Comparison of ENCODE assay signal across 13 cellular contexts in the genomic region with DNA sequence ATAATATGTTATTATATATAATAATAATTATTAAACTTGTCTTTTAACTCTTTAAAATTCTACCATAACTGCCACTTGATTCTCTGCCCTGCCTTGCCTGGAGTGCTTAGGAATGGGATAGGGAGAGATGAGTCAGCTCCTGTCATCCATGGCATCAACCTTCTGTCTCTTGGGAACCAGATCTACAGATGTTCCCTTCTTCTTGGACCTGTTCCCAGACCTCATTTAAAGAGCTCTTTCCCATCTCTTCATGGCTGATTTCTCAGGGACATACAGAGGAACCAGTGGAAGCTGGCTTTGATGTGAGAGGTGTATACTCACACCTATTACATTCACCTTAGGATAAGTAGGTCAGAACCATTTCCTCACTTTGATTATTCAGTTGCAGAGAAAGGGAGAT.
DNase-seq lines count a peak whose midpoint lies in the region; ATAC-seq and FAIRE-seq lines count a peak whose summit lies in the region.
"Had no signal": no experiment of that assay in that cellular context is flagged by ENCODE, and none has a peak within 500 bp of the region (broad histone marks: within the 10 kb centered on the region; RNA-seq: fewer than 3 reads in every experiment).

No MANE protein-coding gene starts in this region.

- DNase-seq in DMS 273 treated with DMSO at 0.1 percent for 48 hours (lab: John Stamatoyannopoulos, UW) (peak; percentile 78), NCI-H1694 (lab: John Stamatoyannopoulos, UW) (peak; percentile 98), adipocyte (ENCODE audit: low read depth) (peak; percentile 65), kidney tubule cell (ENCODE audit: low spot score) (peak; percentile 90), GM19239 (ENCODE audit: insufficient read length, low spot score) (no peak), NCI-H2227 treated with DMSO at 0.1 percent for 48 hours (lab: John Stamatoyannopoulos, UW) (no peak)
- DNase-seq: activated effector memory CD4-positive, alpha-beta T cell treated with Interleukin-2 at 50 U/mL for 16 hours; effector CD4-positive, alpha-beta T cell; GF-D8 had no signal

- no peak overlapping the region for H3K4me3 ChIP-seq in adipocyte (ENCODE audit: low read length)

- FAIRE-seq in GM19239 (lab: Jason Lieb, UNC): no peak

- ATAC-seq in GM21529 (IDR thresholded peaks at IDR 0.05; ENCODE audit: unreplicated experiment) (no peak), HG02938 (IDR thresholded peaks at IDR 0.05; ENCODE audit: unreplicated experiment) (no peak)
- ATAC-seq: WTC11 had no signal

- H3K9me3 ChIP-seq in adipocyte (ENCODE audit: control insufficient read depth, low read length): no peaks in the 10 kb centered on the region

- H3K4me1 ChIP-seq in adipocyte (ENCODE audit: control insufficient read depth, insufficient read depth, low read length): peaks cover 23% of the 10 kb centered on the region
- H3K4me1 ChIP-seq: parathyroid adenoma had no signal

- peaks cover 20% of the 10 kb centered on the region for H3K36me3 ChIP-seq in adipocyte (ENCODE audit: control insufficient read depth, insufficient read depth, low read length, severe bottlenecking)

- H3K27me3 ChIP-seq in adipocyte (replicated peaks; ENCODE audit: control insufficient read depth, insufficient read depth, low read length): no peaks in the 10 kb centered on the region

- no peak overlapping the region for H3K9ac ChIP-seq in adipocyte (ENCODE audit: low read length)
- H3K9ac ChIP-seq: parathyroid adenoma had no signal

Comparison
In these comparisons a context has a peak if more than half of its experiments do, and no peak if none do; other contexts are left out.
1. DNase-seq: peak in DMS 273 treated with DMSO at 0.1 percent for 48 hours (single experiment), NCI-H1694 (single experiment), adipocyte (single experiment) and kidney tubule cell (single experiment); none in GM19239 (single experiment) and NCI-H2227 treated with DMSO at 0.1 percent for 48 hours (single experiment).